Comparison of ENCODE assay signal across 10 cellular contexts in the genomic region with DNA sequence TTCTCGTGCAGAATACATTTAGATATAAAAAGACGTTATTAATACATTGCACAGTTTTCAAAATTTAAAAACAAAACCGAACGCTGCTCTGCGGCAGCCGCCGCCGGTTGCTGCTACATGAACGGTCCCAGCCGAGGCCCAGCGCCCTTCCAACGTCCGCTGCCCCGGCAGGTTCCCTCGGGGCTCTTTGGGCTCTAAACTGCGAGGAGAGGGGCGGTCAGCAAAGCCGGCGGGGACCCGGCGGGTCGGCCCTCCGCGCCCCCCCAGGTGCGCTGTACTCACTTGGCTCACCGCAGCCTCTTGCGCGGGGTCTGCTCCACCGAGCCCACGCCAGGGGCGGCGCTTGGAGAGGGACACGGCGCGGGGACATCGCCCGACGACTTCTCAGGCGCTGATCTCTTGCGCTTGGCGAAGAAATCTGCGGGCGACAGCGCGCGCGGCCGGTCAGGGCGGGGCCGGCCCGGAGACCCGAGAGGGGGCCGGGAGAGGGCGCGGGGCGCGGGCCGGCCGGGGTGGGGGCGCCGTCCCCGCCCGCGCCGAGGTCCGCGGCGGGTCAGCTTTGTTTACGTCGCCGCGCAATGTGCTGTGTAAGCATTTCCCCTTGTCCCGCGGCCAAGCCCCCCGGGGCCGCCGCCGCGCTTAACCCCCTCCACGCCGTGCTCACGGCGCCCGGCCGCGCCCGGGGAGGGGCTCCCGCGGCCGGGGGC.
DNase-seq lines count a peak whose midpoint lies in the region; ATAC-seq and TF ChIP-seq lines count a peak whose summit lies in the region.
"Had no signal": no experiment of that assay in that cellular context is flagged by ENCODE, and none has a peak within 500 bp of the region (broad histone marks: within the 10 kb centered on the region; RNA-seq: fewer than 3 reads in every experiment).

No MANE protein-coding gene starts in this region.

- H3K9ac ChIP-seq in BLaER1 treated with 17β-estradiol and CSF1 and Interleukin-3, amounts not matched to agents 10 nM and 100 nM = peak overlapping the region; percentile 72 to 96 (median 83)

- H3K4me3 ChIP-seq in BLaER1 treated with 17β-estradiol and CSF1 and Interleukin-3, amounts not matched to agents 10 nM and 100 nM = peak overlapping the region; percentile 71 to 88 (median 78)
- H3K4me3 ChIP-seq in fibroblast of pulmonary artery (replicated peaks; ENCODE audit: low read depth, low read length) = peak overlapping the region; percentile 60
- H3K4me3 ChIP-seq in neutrophil (ENCODE audit: low read depth in 1 of 2, low read length in 1 of 2) = peak overlapping the region; percentile 53 to 70
- H3K4me3 ChIP-seq: GM12878 had no signal

- H3K9me3 ChIP-seq in BLaER1 treated with 17β-estradiol and CSF1 and Interleukin-3, amounts not matched to agents 10 nM and 100 nM (replicated peaks in 1 of 11) = peaks cover 0 to 6% (median 4%) of the 10 kb centered on the region in 11 experiments; a peak in 8 of 22 replicates
- no peaks in the 10 kb centered on the region for H3K9me3 ChIP-seq in neutrophil

- POLR2A ChIA-PET in RWPE1 (lab: Yijun Ruan, JAX; ENCODE audit: low non-redundant PET) = interaction anchor here (0.6 kb wide), 1 partner anchor 117 kb away, joined by 3 read pairs; no protein-coding TSS in a partner anchor

- H4K20me1 ChIP-seq in BLaER1 treated with 17β-estradiol and CSF1 and Interleukin-3, amounts not matched to agents 10 nM and 100 nM = peaks cover 5 to 38% (median 16%) of the 10 kb centered on the region in 11 experiments; a peak in 13 of 22 replicates

- H3K27me3 ChIP-seq in BLaER1 treated with 17β-estradiol and CSF1 and Interleukin-3, amounts not matched to agents 10 nM and 100 nM = peaks cover 11 to 41% (median 30%) of the 10 kb centered on the region in 11 experiments
- peaks cover 96% of the 10 kb centered on the region for H3K27me3 ChIP-seq in neutrophil

- peak overlapping the region; percentile 81 to 100 (median 98) for H3K4me2 ChIP-seq in BLaER1 treated with 17β-estradiol and CSF1 and Interleukin-3, amounts not matched to agents 10 nM and 100 nM

- ATAC-seq in GM19328 (IDR thresholded peaks at IDR 0.05; ENCODE audit: unreplicated experiment) (no peak), HG03095 (IDR thresholded peaks at IDR 0.05; ENCODE audit: unreplicated experiment) (no peak)
- ATAC-seq: GM12878 had no signal

- peak overlapping the region; percentile 62 to 92 (median 76) for H3K27ac ChIP-seq in BLaER1 treated with 17β-estradiol and CSF1 and Interleukin-3, amounts not matched to agents 10 nM and 100 nM
- peak overlapping the region; percentile 67 for H3K27ac ChIP-seq in RWPE1
- H3K27ac ChIP-seq in neutrophil = no peak overlapping the region

- DNase-seq in RWPE1 (ENCODE audit: low spot score) (no peak), fibroblast of pulmonary artery (ENCODE audit: low read depth) (peak; percentile 33), EL (no peak)
- no peak for DNase-seq in activated CD4-positive, CD25-positive, alpha-beta regulatory T cell treated with anti-CD3 and anti-CD28 coated beads, Interleukin-2, amount 50 U/mL, for 72 hours
- DNase-seq: NCI-H1694 had no signal

- no peak for TF ChIP-seq CTCF in RWPE1 (conservative IDR thresholded peaks at IDR 0.05; ENCODE audit: low read depth)
- TF ChIP-seq CTCF in fibroblast of pulmonary artery (IDR thresholded peaks at IDR 0.05; ENCODE audit: low read length, missing control alignments) = no peak
- no peak for TF ChIP-seq CTCF in neutrophil (IDR thresholded peaks at IDR 0.05)

- CTCF ChIA-PET in RWPE1 (lab: Yijun Ruan, JAX) = interaction anchor here (0.5 to 12.4 kb wide), 5 partner anchors 18 to 351 kb away, joined by 3 to 324 read pairs (median 4); a partner anchor contains a TSS

- peaks cover 39 to 69% (median 63%) of the 10 kb centered on the region in 10 experiments for H3K4me1 ChIP-seq in BLaER1 treated with 17β-estradiol and CSF1 and Interleukin-3, amounts not matched to agents 10 nM and 100 nM
- H3K4me1 ChIP-seq in neutrophil (ENCODE audit: control insufficient read depth in 1 of 2, insufficient read depth in 1 of 2, low read depth in 1 of 2, low read length in 1 of 2) = peaks cover 21 to 31% of the 10 kb centered on the region in 2 experiments

- H3K36me3 ChIP-seq in BLaER1 treated with 17β-estradiol and CSF1 and Interleukin-3, amounts not matched to agents 10 nM and 100 nM = peaks cover 0 to 8% (median 0%) of the 10 kb centered on the region in 11 experiments; a peak in 2 of 22 replicates
- H3K36me3 ChIP-seq in neutrophil = no peaks in the 10 kb centered on the region
